17 cellular contexts compared by ENCODE assay signal in genomic region chr15:86115138-86115801, GRCh38. TPM values are rescaled to one million over a fixed set of nuclear protein-coding genes. Genes with fewer than 3 reads are reported as not detected.
DNase-seq lines count a peak whose midpoint lies in the region; ATAC-seq and TF ChIP-seq lines count a peak whose summit lies in the region.
"Had no signal": no experiment of that assay in that cellular context is flagged by ENCODE, and none has a peak within 500 bp of the region (broad histone marks: within the 10 kb centered on the region; RNA-seq: fewer than 3 reads in every experiment).

No MANE protein-coding gene starts in this region.

- H3K27me3 Mint-ChIP-seq in activated T-cell treated with anti-CD3 and anti-CD28 coated beads, Interleukin-2, amount 50 U/mL, for 24 hours, result peaks cover 16% of the 10 kb centered on the region
- peaks cover 8% of the 10 kb centered on the region for H3K27me3 Mint-ChIP-seq in activated naive CD4-positive, alpha-beta T cell treated with anti-CD3 and anti-CD28 coated beads for 36 hours (ENCODE audit: low read depth)

- H3K4me3 ChIP-seq in DND-41 (ENCODE audit: low read depth in 1 of 2, low read length in 2 of 2), result no peak overlapping the region
- no peak overlapping the region for H3K4me3 ChIP-seq in NB4 (ENCODE audit: low read depth, low read length)
- no peak overlapping the region for H3K4me3 ChIP-seq in osteoblast (ENCODE audit: insufficient read depth, low read length)
- H3K4me3 ChIP-seq: BLaER1, pancreas had no signal

- CTCF ChIA-PET in activated naive CD4-positive, alpha-beta T cell treated with anti-CD3 and anti-CD28 coated beads for 36 hours (lab: Charles Lee), result no interaction called here

- H3K36me3 ChIP-seq in DND-41 (ENCODE audit: insufficient read depth, low read length) (no peaks in the 10 kb centered on the region), osteoblast (ENCODE audit: insufficient read depth, low read length) (no peaks in the 10 kb centered on the region)
- H3K36me3 ChIP-seq: BLaER1, pancreas had no signal

- H3K4me1 ChIP-seq in DND-41 (ENCODE audit: insufficient read depth, low read length) (no peaks in the 10 kb centered on the region), osteoblast (ENCODE audit: insufficient read depth, low read length) (no peaks in the 10 kb centered on the region)
- H3K4me1 ChIP-seq: BLaER1, pancreas had no signal

- H3K27me3 ChIP-seq in DND-41 (ENCODE audit: insufficient read depth, low read length, poor library complexity) (no peaks in the 10 kb centered on the region), osteoblast (ENCODE audit: insufficient read depth, low read length) (no peaks in the 10 kb centered on the region)
- H3K27me3 ChIP-seq: BLaER1, pancreas had no signal

- TF ChIP-seq CTCF in DND-41 (IDR thresholded peaks at IDR 0.05; ENCODE audit: borderline replicate concordance, extremely low read depth, low read length, poor library complexity, severe bottlenecking) (peak; percentile 55), NB4 (IDR thresholded peaks at IDR 0.05; ENCODE audit: low read depth, low read length) (peak; percentile 32), osteoblast (IDR thresholded peaks at IDR 0.05; ENCODE audit: extremely low read depth, low read depth, low read length) (no peak)

- no peak for DNase-seq in DND-41
- no peak for DNase-seq in NB4 (ENCODE audit: low read depth)
- peak; percentile 47 for DNase-seq in cerebellum (ENCODE audit: low spot score)
- peak; percentile 39 for DNase-seq in osteoblast (ENCODE audit: insufficient read length, low spot score, missing footprints)
- no peak for DNase-seq in mesenteric fat pad (ENCODE audit: low spot score)
- DNase-seq in activated T-cell treated with anti-CD3 and anti-CD28 coated beads, Interleukin-2, amount 50 U/mL, for 24 hours, result no peak
- DNase-seq in LoVo (ENCODE audit: low spot score), result no peak
- no peak for DNase-seq in activated naive CD4-positive, alpha-beta T cell treated with anti-CD3 and anti-CD28 coated beads for 36 hours
- DNase-seq: activated T-cell treated with anti-CD3 and anti-CD28 coated beads, Interleukin-2, amount 50 U/mL, for 72 hours; effector CD4-positive, alpha-beta T cell; NCI-H1417; pancreas; stimulated activated CD4-positive, alpha-beta T cell treated with anti-CD3 and anti-CD28 coated beads, Interleukin-1b, Interleukin-23, amount 100 ng/mL, for 48 hours had no signal

- H4K20me1 ChIP-seq in DND-41 (ENCODE audit: insufficient read depth, low read length), result no peaks in the 10 kb centered on the region
- no peaks in the 10 kb centered on the region for H4K20me1 ChIP-seq in osteoblast (ENCODE audit: insufficient read depth, low read length)
- H4K20me1 ChIP-seq: BLaER1 had no signal

- no peaks in the 10 kb centered on the region for H3K9me3 Mint-ChIP-seq in activated T-cell treated with anti-CD3 and anti-CD28 coated beads, Interleukin-2, amount 50 U/mL, for 24 hours
- no peaks in the 10 kb centered on the region for H3K9me3 Mint-ChIP-seq in activated naive CD4-positive, alpha-beta T cell treated with anti-CD3 and anti-CD28 coated beads for 36 hours
- H3K9me3 Mint-ChIP-seq: activated T-cell treated with anti-CD3 and anti-CD28 coated beads, Interleukin-2, amount 50 U/mL, for 72 hours; stimulated activated effector memory CD8-positive, alpha-beta T cell treated with anti-CD3 and anti-CD28 coated beads, Interleukin-12 subunit alpha, Interleukin-12 subunit beta, amount 100 ng/mL, for 72 hours had no signal

- TF ChIP-seq POLR2A in NB4 (IDR thresholded peaks at IDR 0.05; ENCODE audit: extremely low read depth, insufficient read length), result no peak

- no peak overlapping the region for H2AFZ ChIP-seq in DND-41 (ENCODE audit: low read depth, low read length)
- H2AFZ ChIP-seq in osteoblast (ENCODE audit: low read length), result no peak overlapping the region

- H3K9me3 ChIP-seq in DND-41 (ENCODE audit: insufficient read depth, low read length, severe bottlenecking) (no peaks in the 10 kb centered on the region), osteoblast (ENCODE audit: low read depth, low read length) (no peaks in the 10 kb centered on the region)
- H3K9me3 ChIP-seq: BLaER1, pancreas had no signal

- ATAC-seq in DND-41 (ENCODE audit: insufficient read depth, low read depth), result no peak
- ATAC-seq: activated T-cell treated with anti-CD3 and anti-CD28 coated beads, Interleukin-2, amount 50 U/mL, for 72 hours; left lobe of liver; pancreas; stimulated activated effector memory CD8-positive, alpha-beta T cell treated with anti-CD3 and anti-CD28 coated beads, Interleukin-12 subunit alpha, Interleukin-12 subunit beta, amount 100 ng/mL, for 72 hours had no signal

- no peak overlapping the region for H3K9ac ChIP-seq in DND-41 (ENCODE audit: low read depth, low read length)
- H3K9ac ChIP-seq: BLaER1 had no signal

- no peak overlapping the region for H3K27ac Mint-ChIP-seq in activated T-cell treated with anti-CD3 and anti-CD28 coated beads, Interleukin-2, amount 50 U/mL, for 24 hours
- no peak overlapping the region for H3K27ac Mint-ChIP-seq in activated naive CD4-positive, alpha-beta T cell treated with anti-CD3 and anti-CD28 coated beads for 36 hours
- H3K27ac Mint-ChIP-seq: activated T-cell treated with anti-CD3 and anti-CD28 coated beads, Interleukin-2, amount 50 U/mL, for 72 hours; stimulated activated effector memory CD8-positive, alpha-beta T cell treated with anti-CD3 and anti-CD28 coated beads, Interleukin-12 subunit alpha, Interleukin-12 subunit beta, amount 100 ng/mL, for 72 hours had no signal

- H3K27ac ChIP-seq in DND-41 (ENCODE audit: low read length) (no peak overlapping the region), osteoblast (ENCODE audit: low read depth, low read length) (no peak overlapping the region)
- H3K27ac ChIP-seq: BLaER1, pancreas had no signal

- H3K4me3 Mint-ChIP-seq in activated T-cell treated with anti-CD3 and anti-CD28 coated beads, Interleukin-2, amount 50 U/mL, for 24 hours, result no peak overlapping the region
- H3K4me3 Mint-ChIP-seq in activated naive CD4-positive, alpha-beta T cell treated with anti-CD3 and anti-CD28 coated beads for 36 hours, result no peak overlapping the region
- H3K4me3 Mint-ChIP-seq: activated T-cell treated with anti-CD3 and anti-CD28 coated beads, Interleukin-2, amount 50 U/mL, for 72 hours; stimulated activated effector memory CD8-positive, alpha-beta T cell treated with anti-CD3 and anti-CD28 coated beads, Interleukin-12 subunit alpha, Interleukin-12 subunit beta, amount 100 ng/mL, for 72 hours had no signal

- no peaks in the 10 kb centered on the region for H3K4me1 Mint-ChIP-seq in activated T-cell treated with anti-CD3 and anti-CD28 coated beads, Interleukin-2, amount 50 U/mL, for 24 hours (ENCODE audit: low read depth)
- H3K4me1 Mint-ChIP-seq in activated naive CD4-positive, alpha-beta T cell treated with anti-CD3 and anti-CD28 coated beads for 36 hours (ENCODE audit: low read depth), result no peaks in the 10 kb centered on the region
- H3K4me1 Mint-ChIP-seq: stimulated activated effector memory CD8-positive, alpha-beta T cell treated with anti-CD3 and anti-CD28 coated beads, Interleukin-12 subunit alpha, Interleukin-12 subunit beta, amount 100 ng/mL, for 72 hours had no signal

- intact Hi-C loops in activated naive CD4-positive, alpha-beta T cell treated with anti-CD3 and anti-CD28 coated beads for 36 hours (cut with micrococcal nuclease), result no loop called here

- H3K79me2 ChIP-seq in DND-41 (ENCODE audit: insufficient read depth, low read length), result no peaks in the 10 kb centered on the region
- no peaks in the 10 kb centered on the region for H3K79me2 ChIP-seq in osteoblast (ENCODE audit: insufficient read depth, low read length)

- no peaks in the 10 kb centered on the region for H3K36me3 Mint-ChIP-seq in activated T-cell treated with anti-CD3 and anti-CD28 coated beads, Interleukin-2, amount 50 U/mL, for 24 hours (ENCODE audit: low read depth)
- no peaks in the 10 kb centered on the region for H3K36me3 Mint-ChIP-seq in activated naive CD4-positive, alpha-beta T cell treated with anti-CD3 and anti-CD28 coated beads for 36 hours (ENCODE audit: low read depth)
- H3K36me3 Mint-ChIP-seq: stimulated activated effector memory CD8-positive, alpha-beta T cell treated with anti-CD3 and anti-CD28 coated beads, Interleukin-12 subunit alpha, Interleukin-12 subunit beta, amount 100 ng/mL, for 72 hours had no signal

- H3K4me2 ChIP-seq in DND-41 (ENCODE audit: insufficient read depth, low read length) (no peak overlapping the region), osteoblast (ENCODE audit: insufficient read depth, low read length) (no peak overlapping the region)
- H3K4me2 ChIP-seq: BLaER1 had no signal

RNA-seq across cellular contexts. Expression of gene AGBL1, which starts 35.6 kb away (rescaled TPM):
- total RNA-seq in cerebellum, result 0.91 TPM
- not detected in 2 replicates for total RNA-seq in osteoblast
- total RNA-seq in mesenteric fat pad, result not detected
- not detected for total RNA-seq in activated naive CD4-positive, alpha-beta T cell treated with anti-CD3 and anti-CD28 coated beads for 36 hours
- total RNA-seq: Daoy, left lobe of liver had no signal

Comparison
In these comparisons a context has a peak if more than half of its experiments do, and no peak if none do; other contexts are left out.
1. DNase-seq: peak in cerebellum (single experiment) and osteoblast (single experiment); none in DND-41 (single experiment), NB4 (single experiment), mesenteric fat pad (single experiment), activated T-cell treated with anti-CD3 and anti-CD28 coated beads, Interleukin-2, amount 50 U/mL, for 24 hours (single experiment), LoVo (single experiment) and activated naive CD4-positive, alpha-beta T cell treated with anti-CD3 and anti-CD28 coated beads for 36 hours (single experiment).